Comparison of ENCODE assay signal across 8 cellular contexts in genomic region chr12:6532051-6532926, GRCh38. TPM values are rescaled to one million over a fixed set of nuclear protein-coding genes. Genes with fewer than 3 reads are reported as not detected.
DNase-seq lines count a peak whose midpoint lies in the region; ATAC-seq and TF ChIP-seq lines count a peak whose summit lies in the region.

No MANE protein-coding gene starts in this region.

- DNase-seq in COLO829 (ENCODE audit: low spot score) (peak; percentile 75), OCI-M1 (lab: John Stamatoyannopoulos, UW) (peak; percentile 96), activated T-cell treated with anti-CD3 and anti-CD28 coated beads for 4 hours (peak; percentile 78), epithelial cell of proximal tubule (ENCODE audit: low read depth) (peak; percentile 82)
- peak; percentile 88 for DNase-seq in stimulated activated CD8-positive, alpha-beta memory T cell treated with anti-CD3 and anti-CD28 coated beads, Interleukin-4, amount 100 ng/mL, for 48 hours

- ATAC-seq in HG03108 (IDR thresholded peaks at IDR 0.05; ENCODE audit: unreplicated experiment) (peak; percentile 24), GM19467 (IDR thresholded peaks at IDR 0.05; ENCODE audit: unreplicated experiment) (no peak)

- peak overlapping the region; percentile 99 for H3K4me3 ChIP-seq in epithelial cell of proximal tubule (ENCODE audit: low read depth, low read length)
- peak overlapping the region; percentile 88 to 98 for H3K4me3 ChIP-seq in muscle layer of duodenum (ENCODE audit: low read depth in 1 of 2, low read length in 2 of 2)

- no peaks in the 10 kb centered on the region for H3K27me3 ChIP-seq in muscle layer of duodenum (ENCODE audit: low read depth, low read length)

- no peak for TF ChIP-seq CTCF in epithelial cell of proximal tubule (conservative IDR thresholded peaks at IDR 0.05; ENCODE audit: low read depth, low read length)

- peaks cover 36 to 55% of the 10 kb centered on the region in 2 donors for H3K36me3 ChIP-seq in muscle layer of duodenum (ENCODE audit: control insufficient read depth in 1 of 2, insufficient read depth in 2 of 2, low read length in 2 of 2)

- peaks cover 15 to 38% of the 10 kb centered on the region in 2 donors for H3K4me1 ChIP-seq in muscle layer of duodenum (ENCODE audit: control insufficient read depth in 1 of 2, insufficient read depth in 2 of 2, low read length in 2 of 2)

- peak overlapping the region; percentile 96 for H3K27ac ChIP-seq in muscle layer of duodenum (ENCODE audit: low read length)

- H3K9me3 ChIP-seq in muscle layer of duodenum (ENCODE audit: control insufficient read depth in 1 of 2, low read length in 2 of 2) = no peaks in the 10 kb centered on the region

RNA-seq across cellular contexts. Expression of gene GAPDH, which starts 2.0 kb away (rescaled TPM):
- 6,260 and 7,673 TPM in 2 replicates for total RNA-seq in epithelial cell of proximal tubule

RNA-seq across cellular contexts. Expression of gene IFFO1, which starts 23.6 kb away (rescaled TPM):
- 7.5 and 11.3 TPM in 2 replicates for total RNA-seq in epithelial cell of proximal tubule

RNA-seq across cellular contexts. Expression of gene NOP2, which starts 35.8 kb away (rescaled TPM):
- total RNA-seq in epithelial cell of proximal tubule = 43.2 and 66.0 TPM in 2 replicates

RNA-seq across cellular contexts. Expression of gene NCAPD2, which starts 38.4 kb away (rescaled TPM):
- 74.8 and 109 TPM in 2 replicates for total RNA-seq in epithelial cell of proximal tubule

RNA-seq across cellular contexts. Expression of gene MRPL51, which starts 39.2 kb away (rescaled TPM):
- total RNA-seq in epithelial cell of proximal tubule = 132 and 156 TPM in 2 replicates
